ENCODE assay signal across 27 cellular contexts in the genomic region with DNA sequence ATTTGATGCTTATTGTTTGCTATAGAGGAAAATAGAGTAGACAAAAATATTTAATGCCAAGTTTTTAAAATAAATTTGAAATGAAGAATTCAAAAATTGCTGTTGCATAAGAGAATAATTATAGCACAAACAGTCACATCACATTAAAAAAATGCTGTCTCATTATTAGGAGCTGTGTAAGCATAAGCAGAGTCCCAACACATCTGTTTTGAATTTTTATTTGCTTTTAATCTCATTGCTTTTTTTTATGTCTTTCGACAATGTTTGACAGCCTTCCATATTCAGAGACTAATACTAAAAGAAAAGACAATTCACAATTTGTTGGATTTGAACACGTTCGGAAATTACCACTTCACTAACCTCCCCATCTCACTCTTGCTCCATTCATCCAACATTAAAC.
"Had no signal": no experiment of that assay in that cellular context is flagged by ENCODE, and none has a peak within 500 bp of the region (broad histone marks: within the 10 kb centered on the region; RNA-seq: fewer than 3 reads in every experiment).

No MANE protein-coding gene starts in this region.

- H3K9me3 ChIP-seq: adrenal gland, body of pancreas, breast epithelium had no signal

- DNase-seq: activated CD4-positive, alpha-beta T cell treated with anti-CD3 and anti-CD28 coated beads for 1 hour; activated CD4-positive, alpha-beta T cell treated with anti-CD3 and anti-CD28 coated beads for 48 hours; activated CD4-positive, alpha-beta T cell treated with anti-CD3 and anti-CD28 coated beads, Interleukin-2, amount 50 U/mL, for 4 hours; activated CD4-positive, CD25-positive, alpha-beta regulatory T cell; activated CD8-positive, alpha-beta T cell treated with anti-CD3 and anti-CD28 coated beads for 36 hours; activated gamma-delta T cell; activated naive CD4-positive, alpha-beta T cell treated with Interleukin-2 at 50 U/mL for 16 hours; activated naive CD8-positive, alpha-beta T cell treated with anti-CD3 and anti-CD28 coated beads, Interleukin-2, amount 10 ng/mL, durations not matched to agents 7 days and 5 days; activated T-cell treated with anti-CD3 and anti-CD28 coated beads, Interleukin-2, amount 50 U/mL, for 1 hour; adrenal gland; body of pancreas; Karpas-422; NCI-H1105 treated with DMSO at 0.1 percent for 48 hours; NCI-H1436 treated with DMSO at 0.1 percent for 48 hours; NCI-H1694 treated with DMSO at 0.1 percent for 48 hours; NCI-H2029; NCI-H345; NCI-H524 treated with DMSO at 0.1 percent for 48 hours; SHP77; SJCRH30; SW 1271; T-helper 1 cell; T-helper 2 cell; T-helper 9 cell; WERI-Rb-1 had no signal

- H3K4me3 ChIP-seq: adrenal gland, body of pancreas, breast epithelium, SJCRH30 had no signal

- H3K36me3 ChIP-seq: adrenal gland, breast epithelium, SJCRH30, WERI-Rb-1 had no signal

- H3K27me3 ChIP-seq: adrenal gland, body of pancreas, breast epithelium, SJCRH30 had no signal

- H3K27ac ChIP-seq: adrenal gland, body of pancreas, breast epithelium, SJCRH30, WERI-Rb-1 had no signal

- H3K4me1 ChIP-seq: adrenal gland, body of pancreas, breast epithelium had no signal

- ATAC-seq: activated CD8-positive, alpha-beta T cell treated with anti-CD3 and anti-CD28 coated beads for 36 hours; body of pancreas; Panc1 had no signal
